In genomic region chr6:163193326-163193725, GRCh38 we compare ENCODE assay signal across 18 cellular contexts.
DNase-seq lines count a peak whose midpoint lies in the region; ATAC-seq and TF ChIP-seq lines count a peak whose summit lies in the region.
"Had no signal": no experiment of that assay in that cellular context is flagged by ENCODE, and none has a peak within 500 bp of the region (broad histone marks: within the 10 kb centered on the region; RNA-seq: fewer than 3 reads in every experiment).

No MANE protein-coding gene starts in this region.

- CTCF ChIA-PET in CD4-positive, alpha-beta T cell (lab: Charles Lee), result no interaction called here
- CTCF ChIA-PET in activated CD8-positive, alpha-beta memory T cell treated with anti-CD3 and anti-CD28 coated beads, Interleukin-2, amount 10 ng/mL, durations not matched to agents 7 days and 5 days (lab: Charles Lee), result no interaction called here
- CTCF ChIA-PET in GM10248 (lab: Yijun Ruan, JAX), result no interaction called here

- H3K9me3 ChIP-seq in CD4-positive, alpha-beta T cell (ENCODE audit: control insufficient read depth, low read length), result no peaks in the 10 kb centered on the region
- H3K9me3 ChIP-seq: A549 had no signal

- H3K4me3 Mint-ChIP-seq in glutamatergic neuron (ENCODE audit: unreplicated experiment), result no peak overlapping the region
- H3K4me3 Mint-ChIP-seq in CD4-positive, alpha-beta T cell, result no peak overlapping the region
- no peak overlapping the region for H3K4me3 Mint-ChIP-seq in activated CD8-positive, alpha-beta memory T cell treated with anti-CD3 and anti-CD28 coated beads, Interleukin-2, amount 10 ng/mL, durations not matched to agents 7 days and 5 days
- H3K4me3 Mint-ChIP-seq: CD8-positive, alpha-beta memory T cell; GM23338 had no signal

- intact Hi-C loops in CD4-positive, alpha-beta T cell (cut with DNase I, micrococcal nuclease), result no loop called here

- no peaks in the 10 kb centered on the region for H3K27me3 ChIP-seq in CD4-positive, alpha-beta T cell (ENCODE audit: control insufficient read depth, insufficient read depth, low read length)
- H3K27me3 ChIP-seq: BLaER1 treated with 17β-estradiol and CSF1 and Interleukin-3, amounts not matched to agents 10 nM and 100 nM had no signal

- no peak for ATAC-seq in CD4-positive, alpha-beta T cell (ENCODE audit: poor library complexity)
- no peak for ATAC-seq in activated CD8-positive, alpha-beta memory T cell treated with anti-CD3 and anti-CD28 coated beads, Interleukin-2, amount 10 ng/mL, durations not matched to agents 7 days and 5 days
- ATAC-seq: A549, GM23338 had no signal

- POLR2A ChIA-PET in CD4-positive, alpha-beta T cell (lab: Charles Lee), result no interaction called here
- POLR2A ChIA-PET in GM10248 (lab: Yijun Ruan, JAX), result no interaction called here

- H3K9me3 Mint-ChIP-seq in glutamatergic neuron (ENCODE audit: unreplicated experiment), result peaks cover 11% of the 10 kb centered on the region
- H3K9me3 Mint-ChIP-seq in CD4-positive, alpha-beta T cell, result no peaks in the 10 kb centered on the region
- H3K9me3 Mint-ChIP-seq in activated CD8-positive, alpha-beta memory T cell treated with anti-CD3 and anti-CD28 coated beads, Interleukin-2, amount 10 ng/mL, durations not matched to agents 7 days and 5 days (ENCODE audit: low read depth), result no peaks in the 10 kb centered on the region
- H3K9me3 Mint-ChIP-seq: CD8-positive, alpha-beta memory T cell; GM23338 had no signal

- peak overlapping the region; percentile 78 for H3K27ac Mint-ChIP-seq in glutamatergic neuron (ENCODE audit: unreplicated experiment)
- H3K27ac Mint-ChIP-seq in CD4-positive, alpha-beta T cell, result no peak overlapping the region
- H3K27ac Mint-ChIP-seq in activated CD8-positive, alpha-beta memory T cell treated with anti-CD3 and anti-CD28 coated beads, Interleukin-2, amount 10 ng/mL, durations not matched to agents 7 days and 5 days, result no peak overlapping the region
- H3K27ac Mint-ChIP-seq: CD8-positive, alpha-beta memory T cell; GM23338 had no signal

- DNase-seq in Ammon's horn (ENCODE audit: low spot score) (peak; percentile 27), caudate nucleus (lab: John Stamatoyannopoulos, UW) (no peak), glutamatergic neuron (no peak), GM10248 (ENCODE audit: extremely low spot score) (no peak)
- no peak for DNase-seq in stimulated activated CD4-positive, alpha-beta T cell treated with anti-CD3 and anti-CD28 coated beads, Interleukin-2, amount 100 ng/mL, for 48 hours
- DNase-seq in CD4-positive, alpha-beta T cell, result no peak
- no peak for DNase-seq in activated CD8-positive, alpha-beta memory T cell treated with anti-CD3 and anti-CD28 coated beads, Interleukin-2, amount 10 ng/mL, durations not matched to agents 7 days and 5 days
- DNase-seq: AML-193; CD8-positive, alpha-beta memory T cell; COR-L47; DMS 273 treated with DMSO at 0.1 percent for 48 hours; HCEC 1CT had no signal

- peaks cover 4% of the 10 kb centered on the region for H3K36me3 Mint-ChIP-seq in glutamatergic neuron (ENCODE audit: unreplicated experiment)
- no peaks in the 10 kb centered on the region for H3K36me3 Mint-ChIP-seq in CD4-positive, alpha-beta T cell (ENCODE audit: low read depth)
- no peaks in the 10 kb centered on the region for H3K36me3 Mint-ChIP-seq in activated CD8-positive, alpha-beta memory T cell treated with anti-CD3 and anti-CD28 coated beads, Interleukin-2, amount 10 ng/mL, durations not matched to agents 7 days and 5 days
- H3K36me3 Mint-ChIP-seq: CD8-positive, alpha-beta memory T cell had no signal

- peaks cover 10% of the 10 kb centered on the region for H3K27me3 Mint-ChIP-seq in glutamatergic neuron (ENCODE audit: unreplicated experiment)
- H3K27me3 Mint-ChIP-seq in CD4-positive, alpha-beta T cell, result no peaks in the 10 kb centered on the region
- H3K27me3 Mint-ChIP-seq in activated CD8-positive, alpha-beta memory T cell treated with anti-CD3 and anti-CD28 coated beads, Interleukin-2, amount 10 ng/mL, durations not matched to agents 7 days and 5 days, result peaks cover 3% of the 10 kb centered on the region

- TF ChIP-seq CTCF in glutamatergic neuron (IDR thresholded peaks at IDR 0.05; ENCODE audit: partially characterized antibody, unreplicated experiment) (no peak), GM10248 (IDR thresholded peaks at IDR 0.05; ENCODE audit: control extremely low read depth, extremely low read depth, low read depth, missing control alignments) (no peak)
- no peak for TF ChIP-seq CTCF in CD4-positive, alpha-beta T cell (IDR thresholded peaks at IDR 0.05)

- H3K27ac ChIP-seq in caudate nucleus (ENCODE audit: low read depth, low read length) (peak overlapping the region; percentile 99), temporal lobe (ENCODE audit: low read depth, low read length) (peak overlapping the region; percentile 100)
- no peak overlapping the region for H3K27ac ChIP-seq in CD4-positive, alpha-beta T cell (ENCODE audit: low read depth, low read length)
- H3K27ac ChIP-seq: 22Rv1, A549, HL-60 had no signal

- H3K4me1 Mint-ChIP-seq in glutamatergic neuron (ENCODE audit: low read depth, unreplicated experiment), result peaks cover 23% of the 10 kb centered on the region
- no peaks in the 10 kb centered on the region for H3K4me1 Mint-ChIP-seq in CD4-positive, alpha-beta T cell (ENCODE audit: low read depth)
- no peaks in the 10 kb centered on the region for H3K4me1 Mint-ChIP-seq in activated CD8-positive, alpha-beta memory T cell treated with anti-CD3 and anti-CD28 coated beads, Interleukin-2, amount 10 ng/mL, durations not matched to agents 7 days and 5 days
- H3K4me1 Mint-ChIP-seq: CD8-positive, alpha-beta memory T cell had no signal
